In genomic region chr3:96678325-96678724, GRCh38 we compare ENCODE assay signal across 31 cellular contexts.
DNase-seq lines count a peak whose midpoint lies in the region; ATAC-seq, FAIRE-seq and TF ChIP-seq lines count a peak whose summit lies in the region.
"Had no signal": no experiment of that assay in that cellular context is flagged by ENCODE, and none has a peak within 500 bp of the region (broad histone marks: within the 10 kb centered on the region; RNA-seq: fewer than 3 reads in every experiment).

No MANE protein-coding gene starts in this region.

- no peak for TF ChIP-seq RAD21 in HepG2 (CRISPR knock-in tag; IDR thresholded peaks at IDR 0.05)

- no peak for TF ChIP-seq CTCF in HepG2 (CRISPR knock-in tag; IDR thresholded peaks at IDR 0.05)
- TF ChIP-seq CTCF in right lobe of liver (IDR thresholded peaks at IDR 0.05) = no peak

- H3K4me1 ChIP-seq in HepG2 (ENCODE audit: insufficient read depth, low read length) (no peaks in the 10 kb centered on the region), right lobe of liver (no peaks in the 10 kb centered on the region)
- H3K4me1 ChIP-seq: A549, BLaER1 had no signal

- intact Hi-C loops in HepG2 (cut with micrococcal nuclease; ENCODE audit: unreplicated experiment) = no loop called here
- intact Hi-C loops in right lobe of liver (cut with DNase I) = no loop called here

- no peaks in the 10 kb centered on the region for H4K20me1 ChIP-seq in HepG2 (ENCODE audit: insufficient read depth, low read length)
- H4K20me1 ChIP-seq: BLaER1; BLaER1 treated with 17β-estradiol and CSF1 and Interleukin-3, amounts not matched to agents 10 nM and 100 nM had no signal

- no peaks in the 10 kb centered on the region for H3K79me2 ChIP-seq in HepG2 (ENCODE audit: insufficient read depth, low read length)

- ATAC-seq in HepG2 = no peak
- no peak for ATAC-seq in right lobe of liver
- ATAC-seq: A549; CD8-positive, alpha-beta T cell had no signal

- BruUV-seq in HepG2 (replicated peaks; lab: Mats Ljungman, UMichigan) = no TSS peak

- POLR2A ChIA-PET in HepG2 (lab: Yijun Ruan, JAX) = no interaction called here

- no peak overlapping the region for H3K4me3 ChIP-seq in HepG2 (replicated peaks in 1 of 3; ENCODE audit: insufficient read depth in 1 of 3, low read depth in 2 of 3, low read length in 3 of 3)
- no peak overlapping the region for H3K4me3 ChIP-seq in right lobe of liver
- H3K4me3 ChIP-seq: A549; BLaER1; BLaER1 treated with 17β-estradiol and CSF1 and Interleukin-3, amounts not matched to agents 10 nM and 100 nM had no signal

- H3K36me3 ChIP-seq in HepG2 (replicated peaks in 1 of 2; ENCODE audit: control insufficient read depth in 1 of 2, insufficient read depth in 2 of 2, low read length in 2 of 2) (no peaks in the 10 kb centered on the region), right lobe of liver (no peaks in the 10 kb centered on the region)
- H3K36me3 ChIP-seq: BE2C; BLaER1; BLaER1 treated with 17β-estradiol and CSF1 and Interleukin-3, amounts not matched to agents 10 nM and 100 nM had no signal

- no peak for DNase-seq in HepG2 (ENCODE audit: low spot score)
- no peak for DNase-seq in right lobe of liver
- DNase-seq in NCI-H2227 (lab: John Stamatoyannopoulos, UW; ENCODE audit: unreplicated experiment) = no peak
- DNase-seq: 8988T; ACHN; AML-193; C1 segment of cervical spinal cord; Caco-2; Calu3; CD4-positive, alpha-beta memory T cell; CD4-positive, alpha-beta T cell; CD4-positive, CD25-positive, alpha-beta regulatory T cell; CD8-positive, alpha-beta memory T cell; CD8-positive, alpha-beta T cell; COR-L47; DMS 273 treated with DMSO at 0.1 percent for 48 hours; DMS153; DMS53; DMS79; DMS79 treated with DMSO at 0.1 percent for 48 hours; DND-41; EL had no signal

- 5% methylated on average over 3 of the region's 3 CpGs for WGBS in HepG2 (ENCODE audit: low lambda C conversion rate)
- WGBS in right lobe of liver (ENCODE audit: insufficient coverage, low coverage, low lambda C conversion rate, missing lambda C conversion rate) = 67% methylated on average over 3 of the region's 3 CpGs

- no peak overlapping the region for H2AFZ ChIP-seq in HepG2 (ENCODE audit: low read length)

- no peak overlapping the region for H3K27ac ChIP-seq in HepG2 (ENCODE audit: extremely low read length, insufficient read depth, low read length)
- no peak overlapping the region for H3K27ac ChIP-seq in right lobe of liver
- H3K27ac ChIP-seq: 22Rv1; A549; BLaER1; BLaER1 treated with 17β-estradiol and CSF1 and Interleukin-3, amounts not matched to agents 10 nM and 100 nM; C4-2B had no signal

- H3K9me3 ChIP-seq in HepG2 (ENCODE audit: low read length) (no peaks in the 10 kb centered on the region), right lobe of liver (no peaks in the 10 kb centered on the region)
- H3K9me3 ChIP-seq: A549; BE2C; BLaER1; BLaER1 treated with 17β-estradiol and CSF1 and Interleukin-3, amounts not matched to agents 10 nM and 100 nM; Caco-2 had no signal

- H3K27me3 ChIP-seq in HepG2 (ENCODE audit: control insufficient read depth in 1 of 2, insufficient read depth in 2 of 2, low read length in 2 of 2) = no peaks in the 10 kb centered on the region
- H3K27me3 ChIP-seq in right lobe of liver = no peaks in the 10 kb centered on the region
- H3K27me3 ChIP-seq: BE2C; BLaER1; BLaER1 treated with 17β-estradiol and CSF1 and Interleukin-3, amounts not matched to agents 10 nM and 100 nM had no signal

- H3K9ac ChIP-seq in HepG2 (ENCODE audit: insufficient read depth, low read depth, low read length) = no peak overlapping the region
- H3K9ac ChIP-seq: BLaER1; BLaER1 treated with 17β-estradiol and CSF1 and Interleukin-3, amounts not matched to agents 10 nM and 100 nM had no signal

- no peak overlapping the region for H3K4me2 ChIP-seq in HepG2 (ENCODE audit: low read depth, low read length)
- H3K4me2 ChIP-seq: A549; BLaER1; BLaER1 treated with 17β-estradiol and CSF1 and Interleukin-3, amounts not matched to agents 10 nM and 100 nM had no signal

- TF ChIP-seq POLR2A in HepG2 (IDR thresholded peaks at IDR 0.05; ENCODE audit: insufficient read depth in 1 of 2, low read depth in 2 of 2, low read length in 2 of 2) (no peak), right lobe of liver (IDR thresholded peaks at IDR 0.05) (no peak)

- FAIRE-seq in HepG2 (lab: Jason Lieb, UNC) = no peak
- peak; percentile 14 for FAIRE-seq in colon (lab: Jason Lieb, UNC)
- FAIRE-seq: A204.1, A549, D721Med had no signal

- in situ Hi-C loops in HepG2 (cut with HindIII; ENCODE audit: extremely low pct_ligation_motif_present, low pct_unique_long_range_greater_than_20kb) = no loop called here

- no peak for TF ChIP-seq EP300 in HepG2 (IDR thresholded peaks at IDR 0.05; ENCODE audit: low read depth in 2 of 2, low read length in 2 of 2)
- no peak for TF ChIP-seq EP300 in HepG2 (CRISPR knock-in tag; IDR thresholded peaks at IDR 0.05; ENCODE audit: borderline replicate concordance)

- CTCF ChIA-PET in HepG2 (lab: Yijun Ruan, JAX; ENCODE audit: low intra/inter-chr PET ratio, low total read pairs) = no interaction called here

TF ChIP-seq in HepG2, 621 proteins besides CTCF, POLR2A, EP300 and RAD21:
- TF ChIP-seq, protein P1, sequence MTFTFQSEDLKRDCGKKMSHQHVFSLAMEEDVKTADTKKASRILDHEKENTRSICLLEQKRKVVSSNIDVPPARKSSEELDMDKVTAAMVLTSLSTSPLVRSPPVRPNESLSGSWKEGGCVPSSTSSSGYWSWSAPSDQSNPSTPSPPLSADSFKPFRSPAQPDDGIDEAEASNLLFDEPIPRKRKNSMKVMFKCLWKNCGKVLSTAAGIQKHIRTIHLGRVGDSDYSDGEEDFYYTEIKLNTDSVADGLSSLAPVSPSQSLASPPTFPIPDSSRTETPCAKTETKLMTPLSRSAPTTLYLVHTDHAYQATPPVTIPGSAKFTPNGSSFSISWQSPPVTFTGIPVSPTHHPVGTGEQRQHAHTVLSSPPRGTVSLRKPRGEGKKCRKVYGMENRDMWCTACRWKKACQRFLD (CRISPR knock-in tag; IDR thresholded peaks at IDR 0.05; ENCODE audit: borderline replicate concordance) = no peak
- TF ChIP-seq CREB1 (IDR thresholded peaks at IDR 0.05) (peak; percentile 96), CREB1 (CRISPR knock-in tag; IDR thresholded peaks at IDR 0.05) (no peak), LCORL (IDR thresholded peaks at IDR 0.05) (no peak), LCORL (CRISPR knock-in tag; IDR thresholded peaks at IDR 0.05) (no peak), SMARCE1 (IDR thresholded peaks at IDR 0.05; ENCODE audit: borderline replicate concordance) (no peak), ATF7 (IDR thresholded peaks at IDR 0.05) (peak; percentile 88), ATF7 (CRISPR knock-in tag; IDR thresholded peaks at IDR 0.05) (no peak)
